Comparison of ENCODE assay signal across 13 cellular contexts in the genomic region with DNA sequence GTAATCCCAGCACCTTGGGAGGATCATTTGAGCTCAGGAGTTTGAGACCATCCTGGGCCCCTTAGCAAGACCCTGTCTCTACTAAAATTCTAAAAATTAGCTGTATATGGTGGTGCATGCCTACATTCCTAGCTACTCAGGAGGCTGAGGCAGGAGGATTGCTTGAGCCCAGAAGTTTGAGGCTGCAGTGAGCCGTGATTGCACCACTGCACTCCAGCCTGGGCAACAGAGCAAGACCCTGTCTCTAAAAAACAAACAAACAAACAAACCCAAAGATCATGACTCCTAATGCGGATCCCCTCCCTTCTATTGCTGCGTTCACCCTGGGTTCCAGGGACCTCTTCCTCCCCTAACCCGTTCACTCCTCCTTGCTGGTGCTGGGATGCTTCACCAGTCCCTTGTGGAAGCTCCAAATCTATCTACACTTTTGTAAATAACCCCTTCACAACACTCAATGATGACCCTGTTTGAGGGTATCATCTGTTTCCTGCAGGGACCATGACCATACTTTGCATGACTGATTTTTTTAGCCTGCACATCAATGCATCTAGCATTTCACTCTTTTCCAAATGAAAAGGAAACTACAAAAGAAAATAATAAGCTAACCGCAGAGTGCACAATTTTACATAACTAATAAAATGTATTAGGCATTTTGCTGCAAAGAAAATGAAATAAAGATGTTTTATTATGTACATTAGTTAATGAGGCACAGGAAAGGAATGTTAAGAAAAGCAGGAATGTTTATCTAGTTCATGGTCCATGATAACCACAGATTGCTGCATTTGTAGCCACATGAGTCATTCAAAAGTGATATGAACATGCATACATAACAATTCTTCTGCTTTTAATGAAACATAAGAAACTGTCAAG. TPM values are rescaled to one million over a fixed set of nuclear protein-coding genes. Genes with fewer than 3 reads are reported as not detected.
A peak's percentile ranks its signal among the peaks of the same experiment; 100 is the strongest.
DNase-seq lines count a peak whose midpoint lies in the region; ATAC-seq, FAIRE-seq and TF ChIP-seq lines count a peak whose summit lies in the region.
"Had no signal": no experiment of that assay in that cellular context is flagged by ENCODE, and none has a peak within 500 bp of the region (broad histone marks: within the 10 kb centered on the region; RNA-seq: fewer than 3 reads in every experiment).

No MANE protein-coding gene starts in this region.

- CTCF ChIA-PET in K562 (lab: Yijun Ruan, JAX; ENCODE audit: low intra/inter-chr PET ratio): no interaction called here

- BruUV-seq in K562 (replicated peaks; lab: Mats Ljungman, UMichigan): no TSS peak

- no peaks in the 10 kb centered on the region for H3K9me3 ChIP-seq in K562 (replicated peaks; ENCODE audit: control insufficient read depth, insufficient read depth, low read depth, low read length)
- no peaks in the 10 kb centered on the region for H3K9me3 ChIP-seq in Karpas-422 (ENCODE audit: low read length)

- 5% methylated on average over 5 of the region's 5 CpGs for WGBS in K562 (ENCODE audit: insufficient coverage, low coverage, missing lambda C conversion rate)

- TF ChIP-seq CTCF in AG10803 (conservative IDR thresholded peaks at IDR 0.05; ENCODE audit: low read length) (no peak), K562 (IDR thresholded peaks at IDR 0.05 in 2 of 3, conservative IDR thresholded peaks at IDR 0.05 in 1 of 3; ENCODE audit: insufficient read depth in 2 of 3, low read depth in 1 of 3, low read length in 3 of 3) (no peak)

- no peaks in the 10 kb centered on the region for H3K79me2 ChIP-seq in K562 (ENCODE audit: control insufficient read depth, insufficient read depth, low read length)
- no peaks in the 10 kb centered on the region for H3K79me2 ChIP-seq in Karpas-422 (ENCODE audit: low read length)

- ATAC-seq in K562: no peak
- no peak for ATAC-seq in HG02973 (IDR thresholded peaks at IDR 0.05; ENCODE audit: unreplicated experiment)
- no peak for ATAC-seq in GM21381 (IDR thresholded peaks at IDR 0.05; ENCODE audit: unreplicated experiment)
- ATAC-seq: activated CD8-positive, alpha-beta memory T cell treated with anti-CD3 and anti-CD28 coated beads, Interleukin-2, amount 10 ng/mL, durations not matched to agents 7 days and 5 days had no signal

- H3K4me2 ChIP-seq in K562 (ENCODE audit: insufficient read depth, low read length) (no peak overlapping the region), Karpas-422 (ENCODE audit: low read depth, low read length, poor library complexity, severe bottlenecking) (no peak overlapping the region)

- H3K27me3 ChIP-seq in K562 (ENCODE audit: control insufficient read depth in 2 of 2, insufficient read depth in 2 of 2, low read length in 2 of 2) (peaks cover 0 to 12% of the 10 kb centered on the region in 2 experiments; a peak in 2 of 5 replicates), Karpas-422 (ENCODE audit: low read length) (0 out of 2 replicates have a peak, but pooled peaks cover 2% of the 10 kb centered on the region)

- TF ChIP-seq RAD21 in K562 (CRISPR knock-in tag; conservative IDR thresholded peaks at IDR 0.05 in 1 of 2, IDR thresholded peaks at IDR 0.05 in 1 of 2): no peak

- H4K20me1 ChIP-seq in K562 (replicated peaks; ENCODE audit: control insufficient read depth, insufficient read depth, low read length): no peaks in the 10 kb centered on the region
- no peaks in the 10 kb centered on the region for H4K20me1 ChIP-seq in Karpas-422 (ENCODE audit: insufficient read depth, low read depth, low read length)

- H3K4me1 ChIP-seq in K562 (replicated peaks in 1 of 2; ENCODE audit: control insufficient read depth in 2 of 2, insufficient read depth in 2 of 2, low read length in 2 of 2): no peaks in the 10 kb centered on the region
- H3K4me1 ChIP-seq in Karpas-422 (ENCODE audit: low read length): no peaks in the 10 kb centered on the region

- H2AFZ ChIP-seq in K562 (ENCODE audit: low read depth, low read length) (no peak overlapping the region), Karpas-422 (ENCODE audit: low read length) (no peak overlapping the region)

- H3K9me1 ChIP-seq in K562 (ENCODE audit: control insufficient read depth, insufficient read depth, low read length): no peaks in the 10 kb centered on the region

- TF ChIP-seq POLR2A in K562 (conservative IDR thresholded peaks at IDR 0.05): no peak

- no peak for TF ChIP-seq EP300 in K562 (IDR thresholded peaks at IDR 0.05; ENCODE audit: low read length)

- no peaks in the 10 kb centered on the region for H3K9me2 ChIP-seq in Karpas-422 (replicated peaks; ENCODE audit: insufficient read depth, low read length)

- H3K27ac ChIP-seq in K562 (ENCODE audit: extremely low read depth, low read depth, low read length): no peak overlapping the region
- no peak overlapping the region for H3K27ac ChIP-seq in Karpas-422 (ENCODE audit: low read length)
- H3K27ac ChIP-seq: skin epidermis had no signal

- H3K9ac ChIP-seq in K562 (ENCODE audit: insufficient read depth in 1 of 2, low read depth in 2 of 2, low read length in 2 of 2) (no peak overlapping the region), Karpas-422 (ENCODE audit: low read length) (no peak overlapping the region)

- H3K36me3 ChIP-seq in K562 (ENCODE audit: control insufficient read depth, insufficient read depth, low read length) (no peaks in the 10 kb centered on the region), Karpas-422 (ENCODE audit: insufficient read depth, low read length) (no peaks in the 10 kb centered on the region)

- DNase-seq in AG10803 (ENCODE audit: low read depth) (peak; percentile 88), HTR-8/SVneo (ENCODE audit: insufficient read length, low spot score) (peak; percentile 54), K562 (ENCODE audit: extremely low read depth in 1 of 4, low spot score in 3 of 4) (no peak), left kidney (ENCODE audit: low read depth, low spot score) (peak; percentile 38), Karpas-422 (no peak), cerebellar nuclear complex (lab: John Stamatoyannopoulos, UW) (no peak)
- DNase-seq: activated CD8-positive, alpha-beta memory T cell treated with anti-CD3 and anti-CD28 coated beads, Interleukin-2, amount 10 ng/mL, durations not matched to agents 7 days and 5 days; amygdala; NCI-H526; stimulated activated CD8-positive, alpha-beta memory T cell treated with anti-CD3 and anti-CD28 coated beads, Interleukin-4, amount 100 ng/mL, for 48 hours had no signal

- FAIRE-seq in HTR-8/SVneo (lab: Jason Lieb, UNC) (peak; percentile 60), K562 (lab: Jason Lieb, UNC) (no peak)

- H3K4me3 ChIP-seq in AG10803 (ENCODE audit: low read length) (no peak overlapping the region), K562 (no peak overlapping the region), Karpas-422 (ENCODE audit: low read length) (no peak overlapping the region)
- H3K4me3 ChIP-seq: skin epidermis had no signal

- intact Hi-C loops in K562 (cut with micrococcal nuclease): no loop called here

- POLR2A ChIA-PET in K562 (lab: Yijun Ruan, JAX): interaction anchor here (0.5 to 0.8 kb wide), 2 partner anchors 21 to 805 kb away, joined by 3 read pairs; no protein-coding TSS in a partner anchor

- in situ Hi-C loops in K562 (cut with MboI): no loop called here

TF ChIP-seq in K562, 482 proteins besides CTCF, POLR2A, EP300 and RAD21:
- no peak for TF ChIP-seq ZNF696 (CRISPR knock-in tag; conservative IDR thresholded peaks at IDR 0.05)
- TF ChIP-seq ZNF121 (CRISPR knock-in tag; conservative IDR thresholded peaks at IDR 0.05): peak; percentile 51; the same call in 1 of the 2 replicates

RNA-seq across cellular contexts. Expression of a gene that starts 30.5 kb away (rescaled TPM):
- total RNA-seq in K562 (2011; cell fraction: chromatin; rRNA removed; ENCODE audit: low replicate concordance): not detected in 2 replicates
- total RNA-seq in K562 (2011; cell fraction: nucleolus; rRNA removed): not detected in 2 replicates
- not detected in 2 replicates for total RNA-seq in K562 (2011; cell fraction: nucleoplasm; rRNA removed)
- total RNA-seq in K562 (2014; rRNA removed) (not detected in 2 replicates), K562 (2014; rRNA removed; fragmentation: Illumina TruSeq; extraction: Trizol) (not detected in 2 replicates), K562 (2015; rRNA removed; fragmentation: Illumina TruSeq; extraction: Trizol) (0.14 TPM in 1 of 2 replicates, not detected in the other), K562 (2021) (0.02 and 0.18 TPM in 2 replicates)
- polyA plus RNA-seq in K562 (2011; rRNA removed) (not detected in 2 replicates), K562 (2014; fragmentation: Illumina TruSeq; extraction: Trizol) (not detected in 2 replicates), K562 (2014; fragmentation: Nextera tagmentation; extraction: Ambion mirVana) (not detected), K562 (2014; rRNA removed) (not detected in 2 replicates)
- 0.10 TPM in 1 of 2 replicates, not detected in the other for polyA plus RNA-seq in K562 (2011; cell fraction: cytosol; rRNA removed)
- polyA plus RNA-seq in K562 (2011; cell fraction: nucleus; rRNA removed): not detected in 2 replicates
- polyA plus RNA-seq in K562 (2012): not detected in 2 replicates
- 0.11 and 0.18 TPM in 2 replicates for polyA minus RNA-seq in K562 (2011; rRNA and poly(A)+ RNA removed)
- not detected in 2 replicates for polyA minus RNA-seq in K562 (2011; cell fraction: cytosol; rRNA and poly(A)+ RNA removed)
- not detected in 2 replicates for polyA minus RNA-seq in K562 (2011; cell fraction: nucleus; rRNA and poly(A)+ RNA removed)
- not detected in 2 replicates for total RNA-seq in Karpas-422 (2014; rRNA removed; shearing (Covaris generic); ENCODE audit: low replicate concordance)

Comparison
In these comparisons a context has a peak if more than half of its experiments do, and no peak if none do; other contexts are left out.
1. DNase-seq: peak in AG10803 (single experiment), HTR-8/SVneo (single experiment) and left kidney (single experiment); none in K562 (0 of 4), Karpas-422 (single experiment) and cerebellar nuclear complex (0 of 2).